ENCODE assay signal across 14 cellular contexts in genomic region chr18:10015288-10015701, GRCh38.
A peak's percentile ranks its signal among the peaks of the same experiment; 100 is the strongest.
DNase-seq lines count a peak whose midpoint lies in the region; ATAC-seq and TF ChIP-seq lines count a peak whose summit lies in the region.
"Had no signal": no experiment of that assay in that cellular context is flagged by ENCODE, and none has a peak within 500 bp of the region (broad histone marks: within the 10 kb centered on the region; RNA-seq: fewer than 3 reads in every experiment).

No MANE protein-coding gene starts in this region.

- H3K27me3 ChIP-seq in DND-41 (ENCODE audit: insufficient read depth, low read length, poor library complexity) = no peaks in the 10 kb centered on the region
- H3K27me3 ChIP-seq: upper lobe of left lung had no signal

- ATAC-seq in DND-41 (ENCODE audit: insufficient read depth, low read depth) (no peak), GM18868 (IDR thresholded peaks at IDR 0.05; ENCODE audit: unreplicated experiment) (no peak)

- peak overlapping the region; percentile 46 for H3K27ac Mint-ChIP-seq in progenitor cell of endocrine pancreas
- H3K27ac Mint-ChIP-seq: activated naive CD4-positive, alpha-beta T cell treated with anti-CD3 and anti-CD28 coated beads, Interleukin-2, amount 10 ng/mL, durations not matched to agents 7 days and 5 days had no signal

- no peak overlapping the region for H2AFZ ChIP-seq in DND-41 (ENCODE audit: low read depth, low read length)

- H3K36me3 ChIP-seq in DND-41 (ENCODE audit: insufficient read depth, low read length) = no peaks in the 10 kb centered on the region
- H3K36me3 ChIP-seq: upper lobe of left lung had no signal

- no peaks in the 10 kb centered on the region for H3K9me3 ChIP-seq in DND-41 (ENCODE audit: insufficient read depth, low read length, severe bottlenecking)
- H3K9me3 ChIP-seq: upper lobe of left lung had no signal

- H3K36me3 Mint-ChIP-seq in progenitor cell of endocrine pancreas (ENCODE audit: insufficient read depth) = no peaks in the 10 kb centered on the region
- H3K36me3 Mint-ChIP-seq: activated naive CD4-positive, alpha-beta T cell treated with anti-CD3 and anti-CD28 coated beads, Interleukin-2, amount 10 ng/mL, durations not matched to agents 7 days and 5 days had no signal

- H3K9ac ChIP-seq in DND-41 (ENCODE audit: low read depth, low read length) = no peak overlapping the region

- H3K4me2 ChIP-seq in DND-41 (ENCODE audit: insufficient read depth, low read length) = no peak overlapping the region

- H3K27ac ChIP-seq in DND-41 (ENCODE audit: low read length) = peak overlapping the region; percentile 92
- H3K27ac ChIP-seq: upper lobe of left lung had no signal

- no peaks in the 10 kb centered on the region for H4K20me1 ChIP-seq in DND-41 (ENCODE audit: insufficient read depth, low read length)

- no peak overlapping the region for H3K4me3 ChIP-seq in DND-41 (ENCODE audit: low read depth in 1 of 2, low read length in 2 of 2)
- no peak overlapping the region for H3K4me3 ChIP-seq in foreskin fibroblast (ENCODE audit: low read depth in 1 of 2, low read length in 2 of 2)
- H3K4me3 ChIP-seq: upper lobe of left lung had no signal

- H3K4me3 Mint-ChIP-seq in progenitor cell of endocrine pancreas (ENCODE audit: low read depth) = no peak overlapping the region
- H3K4me3 Mint-ChIP-seq: activated naive CD4-positive, alpha-beta T cell treated with anti-CD3 and anti-CD28 coated beads, Interleukin-2, amount 10 ng/mL, durations not matched to agents 7 days and 5 days had no signal

- H3K79me2 ChIP-seq in DND-41 (ENCODE audit: insufficient read depth, low read length) = no peaks in the 10 kb centered on the region

- H3K9me3 Mint-ChIP-seq in progenitor cell of endocrine pancreas (ENCODE audit: low read depth) = peaks cover 3% of the 10 kb centered on the region
- H3K9me3 Mint-ChIP-seq: activated naive CD4-positive, alpha-beta T cell treated with anti-CD3 and anti-CD28 coated beads, Interleukin-2, amount 10 ng/mL, durations not matched to agents 7 days and 5 days had no signal

- peaks cover 43% of the 10 kb centered on the region for H3K4me1 ChIP-seq in DND-41 (ENCODE audit: insufficient read depth, low read length)

- DNase-seq in DND-41 = no peak
- peak; percentile 59 for DNase-seq in SW480 (ENCODE audit: low spot score)
- peak; percentile 65 for DNase-seq in foreskin fibroblast
- no peak for DNase-seq in progenitor cell of endocrine pancreas (ENCODE audit: low spot score, unreplicated experiment)
- no peak for DNase-seq in SKM-1 (lab: John Stamatoyannopoulos, UW; ENCODE audit: unreplicated experiment)
- no peak for DNase-seq in GDM1 (lab: John Stamatoyannopoulos, UW)
- DNase-seq in stimulated activated CD4-positive, alpha-beta T cell treated with anti-CD3 and anti-CD28 coated beads, Interleukin-12 subunit alpha, Interleukin-12 subunit beta, amount 100 ng/mL, for 4 hours = no peak
- DNase-seq: activated CD4-positive, alpha-beta T cell treated with anti-CD3 and anti-CD28 coated beads, Interleukin-2, amount 50 U/mL, for 1 hour; activated naive CD4-positive, alpha-beta T cell treated with anti-CD3 and anti-CD28 coated beads, Interleukin-2, amount 10 ng/mL, durations not matched to agents 7 days and 5 days; C1 segment of cervical spinal cord; kidney; NCI-H446; upper lobe of left lung had no signal

- peaks cover 5% of the 10 kb centered on the region for H3K27me3 Mint-ChIP-seq in progenitor cell of endocrine pancreas

- H3K4me1 Mint-ChIP-seq in progenitor cell of endocrine pancreas (ENCODE audit: low read depth) = peaks cover 10% of the 10 kb centered on the region

- TF ChIP-seq CTCF in DND-41 (IDR thresholded peaks at IDR 0.05; ENCODE audit: borderline replicate concordance, extremely low read depth, low read length, poor library complexity, severe bottlenecking) (no peak), foreskin fibroblast (IDR thresholded peaks at IDR 0.05; ENCODE audit: low read depth, low read length) (no peak), progenitor cell of endocrine pancreas (IDR thresholded peaks at IDR 0.05; ENCODE audit: unreplicated experiment) (no peak)

Comparison
In these comparisons a context has a peak if more than half of its experiments do, and no peak if none do; other contexts are left out.
1. DNase-seq: peak in SW480 (single experiment) and foreskin fibroblast (2 of 2); none in DND-41 (single experiment), progenitor cell of endocrine pancreas (single experiment), SKM-1 (single experiment), GDM1 (single experiment) and stimulated activated CD4-positive, alpha-beta T cell treated with anti-CD3 and anti-CD28 coated beads, Interleukin-12 subunit alpha, Interleukin-12 subunit beta, amount 100 ng/mL, for 4 hours (single experiment).